ENCODE assay signal across 1 cellular context in genomic region chr21:29237110-29238051, GRCh38.
A peak's percentile ranks its signal among the peaks of the same experiment; 100 is the strongest.
TF ChIP-seq lines count a peak whose summit lies in the region.

No MANE protein-coding gene starts in this region.

TF ChIP-seq in K562, 482 proteins besides CTCF, POLR2A, EP300 and RAD21 (continued from another document):
- TF ChIP-seq HMBOX1 (IDR thresholded peaks at IDR 0.05): no peak
- TF ChIP-seq CEBPG (CRISPR knock-in tag; IDR thresholded peaks at IDR 0.05): no peak
- peak in 1 of 2 experiments; percentile 63; a peak in 2 of 4 replicates for TF ChIP-seq CEBPG (tag; conservative IDR thresholded peaks at IDR 0.05 in 1 of 2, IDR thresholded peaks at IDR 0.05 in 1 of 2)
TF ChIP-seq in K562: peak in this region for 2.
